In the genomic region with DNA sequence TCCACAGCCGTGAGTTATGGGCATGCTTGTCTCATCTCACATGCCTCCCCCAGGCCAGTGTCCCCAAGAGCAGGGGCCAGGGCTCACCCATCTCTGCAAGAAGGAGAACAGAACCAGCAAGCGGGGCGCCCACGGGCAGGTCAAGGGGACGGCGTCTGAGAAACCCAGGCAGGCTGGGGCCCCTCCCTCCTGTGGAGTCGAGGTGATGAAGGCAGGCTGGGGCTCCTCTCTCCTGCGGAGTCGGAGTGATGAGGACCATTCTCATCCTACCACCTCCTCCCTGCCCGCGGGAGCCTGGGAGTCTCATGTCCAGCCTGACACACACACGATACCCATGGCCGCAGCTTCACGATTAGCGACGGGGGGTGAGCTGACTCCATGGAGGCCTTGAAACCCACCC, we compare ENCODE assay signal across 34 cellular contexts.
"Had no signal": no experiment of that assay in that cellular context is flagged by ENCODE, and none has a peak within 500 bp of the region (broad histone marks: within the 10 kb centered on the region; RNA-seq: fewer than 3 reads in every experiment).

No MANE protein-coding gene starts in this region.

- H3K36me3 Mint-ChIP-seq: activated naive CD4-positive, alpha-beta T cell treated with anti-CD3 and anti-CD28 coated beads, Interleukin-2, amount 10 ng/mL, durations not matched to agents 7 days and 5 days; activated naive CD8-positive, alpha-beta T cell had no signal

- H3K36me3 ChIP-seq: Peyer's patch, SJCRH30, WERI-Rb-1 had no signal

- H3K4me3 Mint-ChIP-seq: activated CD4-positive, alpha-beta T cell treated with anti-CD3 and anti-CD28 coated beads, Interleukin-2, amount 10 ng/mL, durations not matched to agents 24 days and 14 days; activated CD8-positive, alpha-beta T cell treated with anti-CD3 and anti-CD28 coated beads for 36 hours; activated naive CD4-positive, alpha-beta T cell treated with anti-CD3 and anti-CD28 coated beads, Interleukin-2, amount 10 ng/mL, durations not matched to agents 7 days and 5 days; activated naive CD8-positive, alpha-beta T cell; activated naive CD8-positive, alpha-beta T cell treated with anti-CD3 and anti-CD28 coated beads, Interleukin-2, amount 50 U/mL, for 24 hours; activated T-cell treated with anti-CD3 and anti-CD28 coated beads, Interleukin-2, amount 50 U/mL, for 4 hours; activated T-helper 1 cell treated with anti-CD3 and anti-CD28 coated beads, Interleukin-12 subunit alpha, Interleukin-12 subunit beta, Interleukin-2, Interleukin-4 antibody, amounts not matched to agents 30 ng/mL and 10 ng/mL and 1 ng/mL, durations not matched to agents 14 hours and 24 hours and 36 hours; brain had no signal

- DNase-seq: activated CD4-positive, alpha-beta T cell treated with anti-CD3 and anti-CD28 coated beads for 1 hour; activated CD4-positive, alpha-beta T cell treated with anti-CD3 and anti-CD28 coated beads, Interleukin-2, amount 10 ng/mL, durations not matched to agents 24 days and 14 days; activated CD4-positive, alpha-beta T cell treated with anti-CD3 and anti-CD28 coated beads, Interleukin-2, amount 50 U/mL, for 4 hours; activated CD4-positive, CD25-positive, alpha-beta regulatory T cell; activated CD8-positive, alpha-beta T cell treated with anti-CD3 and anti-CD28 coated beads for 36 hours; activated gamma-delta T cell treated with Interleukin-2 at 50 U/mL for 16 hours; activated naive CD4-positive, alpha-beta T cell treated with anti-CD3 and anti-CD28 coated beads, Interleukin-2, amount 10 ng/mL, durations not matched to agents 7 days and 5 days; activated naive CD8-positive, alpha-beta T cell treated with anti-CD3 and anti-CD28 coated beads, Interleukin-2, amount 50 U/mL, for 24 hours; activated T-cell treated with anti-CD3 and anti-CD28 coated beads, Interleukin-2, amount 50 U/mL, for 4 hours; anterior cingulate cortex; central memory CD4-positive, alpha-beta T cell; Kasumi-1; KG1; MM.1S; MV-4-11; NCI-H1092; NCI-H1436 treated with DMSO at 0.1 percent for 48 hours; NCI-H1694 treated with DMSO at 0.1 percent for 48 hours; NCI-H2029; NCI-H345; NCI-H524 treated with DMSO at 0.1 percent for 48 hours; NCI-H748 treated with DMSO at 0.1 percent for 48 hours; NK-92 treated with Interleukin-12 subunit alpha and Interleukin-12 subunit beta, amount 100 ng/mL, for 24 hours; PC-3; RPMI8226; SHP77; SJCRH30; T1000; WERI-Rb-1 had no signal

- H3K27me3 ChIP-seq: Peyer's patch, SJCRH30 had no signal

- ATAC-seq: activated CD8-positive, alpha-beta T cell treated with anti-CD3 and anti-CD28 coated beads for 36 hours; activated naive CD8-positive, alpha-beta T cell treated with anti-CD3 and anti-CD28 coated beads, Interleukin-2, amount 50 U/mL, for 24 hours; activated T-cell treated with anti-CD3 and anti-CD28 coated beads, Interleukin-2, amount 50 U/mL, for 4 hours; PC-3 had no signal

- H3K4me1 ChIP-seq: Peyer's patch had no signal

- H3K4me1 Mint-ChIP-seq: activated CD4-positive, alpha-beta T cell treated with anti-CD3 and anti-CD28 coated beads, Interleukin-2, amount 10 ng/mL, durations not matched to agents 24 days and 14 days; activated naive CD4-positive, alpha-beta T cell treated with anti-CD3 and anti-CD28 coated beads, Interleukin-2, amount 10 ng/mL, durations not matched to agents 7 days and 5 days; activated naive CD8-positive, alpha-beta T cell treated with anti-CD3 and anti-CD28 coated beads, Interleukin-2, amount 50 U/mL, for 24 hours had no signal

- H3K9me3 ChIP-seq: SJCRH30 had no signal

- H3K27me3 Mint-ChIP-seq: activated CD4-positive, alpha-beta T cell treated with anti-CD3 and anti-CD28 coated beads, Interleukin-2, amount 10 ng/mL, durations not matched to agents 24 days and 14 days; activated CD8-positive, alpha-beta T cell treated with anti-CD3 and anti-CD28 coated beads for 36 hours; activated naive CD4-positive, alpha-beta T cell treated with anti-CD3 and anti-CD28 coated beads, Interleukin-2, amount 10 ng/mL, durations not matched to agents 7 days and 5 days; activated naive CD8-positive, alpha-beta T cell; brain had no signal

- H3K27ac ChIP-seq: Peyer's patch, SJCRH30, SK-N-MC, WERI-Rb-1 had no signal

- H3K4me3 ChIP-seq: Peyer's patch, SJCRH30, SK-N-MC had no signal

- H3K27ac Mint-ChIP-seq: activated CD4-positive, alpha-beta T cell treated with anti-CD3 and anti-CD28 coated beads, Interleukin-2, amount 10 ng/mL, durations not matched to agents 24 days and 14 days; activated CD8-positive, alpha-beta T cell treated with anti-CD3 and anti-CD28 coated beads for 36 hours; activated naive CD4-positive, alpha-beta T cell treated with anti-CD3 and anti-CD28 coated beads, Interleukin-2, amount 10 ng/mL, durations not matched to agents 7 days and 5 days; activated naive CD8-positive, alpha-beta T cell; activated naive CD8-positive, alpha-beta T cell treated with anti-CD3 and anti-CD28 coated beads, Interleukin-2, amount 50 U/mL, for 24 hours; activated T-helper 1 cell treated with anti-CD3 and anti-CD28 coated beads, Interleukin-12 subunit alpha, Interleukin-12 subunit beta, Interleukin-2, Interleukin-4 antibody, amounts not matched to agents 30 ng/mL and 10 ng/mL and 1 ng/mL, durations not matched to agents 14 hours and 24 hours and 36 hours had no signal

- H3K9me3 Mint-ChIP-seq: activated CD8-positive, alpha-beta T cell treated with anti-CD3 and anti-CD28 coated beads for 36 hours had no signal
